Comparison of ENCODE assay signal across 16 cellular contexts in the genomic region with DNA sequence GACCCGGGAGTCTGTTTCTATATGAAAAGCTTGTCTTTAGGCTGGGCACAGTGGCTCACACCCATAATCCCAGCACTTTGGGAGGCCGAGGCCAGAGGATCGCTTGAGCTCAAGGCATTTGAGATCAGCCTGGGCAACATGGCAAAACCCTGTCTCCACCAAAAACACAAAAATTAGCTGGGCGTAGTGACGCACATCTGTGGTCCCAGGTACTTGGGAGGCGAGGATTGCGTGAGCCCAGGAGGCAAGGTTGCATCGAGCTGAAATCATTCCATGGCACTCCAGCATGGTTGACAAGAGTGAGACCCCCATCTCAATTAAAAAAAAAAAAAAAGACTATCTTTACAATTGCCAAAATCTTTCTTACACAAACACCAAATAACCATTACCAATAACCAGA. TPM values are rescaled to one million over a fixed set of nuclear protein-coding genes. Genes with fewer than 3 reads are reported as not detected.
DNase-seq lines count a peak whose midpoint lies in the region; ATAC-seq, FAIRE-seq and TF ChIP-seq lines count a peak whose summit lies in the region.
"Had no signal": no experiment of that assay in that cellular context is flagged by ENCODE, and none has a peak within 500 bp of the region (broad histone marks: within the 10 kb centered on the region; RNA-seq: fewer than 3 reads in every experiment).

No MANE protein-coding gene starts in this region.

- H3K27me3 ChIP-seq in mammary epithelial cell (ENCODE audit: insufficient read depth, low read length), result no peaks in the 10 kb centered on the region
- no peaks in the 10 kb centered on the region for H3K27me3 ChIP-seq in keratinocyte (ENCODE audit: control insufficient read depth, extremely low read depth, insufficient read depth, low read length)
- H3K27me3 ChIP-seq in mesendoderm (ENCODE audit: insufficient read depth, low read length, poor library complexity), result no peaks in the 10 kb centered on the region
- H3K27me3 ChIP-seq: esophagus muscularis mucosa had no signal

- WGBS in mammary epithelial cell (ENCODE audit: low coverage, missing lambda C conversion rate), result 96% methylated on average over 8 of the region's 8 CpGs
- WGBS in mesendoderm (ENCODE audit: extremely low coverage, insufficient coverage, low lambda C conversion rate), result no CpG with 5 or more reads among the region's 8 CpGs

- no peaks in the 10 kb centered on the region for H3K27me3 Mint-ChIP-seq in MCF 10A (ENCODE audit: insufficient read depth, unreplicated experiment)
- no peaks in the 10 kb centered on the region for H3K27me3 Mint-ChIP-seq in activated T-helper 1 cell treated with anti-CD3 and anti-CD28 coated beads, Interleukin-12 subunit alpha, Interleukin-12 subunit beta, Interleukin-2, Interleukin-4 antibody, amounts not matched to agents 30 ng/mL and 10 ng/mL and 1 ng/mL, durations not matched to agents 14 hours and 24 hours and 36 hours (ENCODE audit: insufficient read depth)

- H4K5ac ChIP-seq in mesendoderm (ENCODE audit: low read length), result no peak overlapping the region

- no peak overlapping the region for H3K4ac ChIP-seq in mesendoderm (ENCODE audit: low read depth, low read length)

- no peak overlapping the region for H2BK15ac ChIP-seq in mesendoderm (replicated peaks; ENCODE audit: low read depth)

- no peak overlapping the region for H3K9ac ChIP-seq in mammary epithelial cell (ENCODE audit: insufficient read depth, low read length)
- no peak overlapping the region for H3K9ac ChIP-seq in keratinocyte (ENCODE audit: control insufficient read depth, extremely low read depth, insufficient read depth, low read length)
- no peak overlapping the region for H3K9ac ChIP-seq in mesendoderm (ENCODE audit: low read length)

- no peak overlapping the region for H3K4me3 Mint-ChIP-seq in MCF 10A (ENCODE audit: unreplicated experiment)
- peak overlapping the region; percentile 48 for H3K4me3 Mint-ChIP-seq in activated T-helper 1 cell treated with anti-CD3 and anti-CD28 coated beads, Interleukin-12 subunit alpha, Interleukin-12 subunit beta, Interleukin-2, Interleukin-4 antibody, amounts not matched to agents 30 ng/mL and 10 ng/mL and 1 ng/mL, durations not matched to agents 14 hours and 24 hours and 36 hours

- no peaks in the 10 kb centered on the region for H3K9me1 ChIP-seq in keratinocyte (ENCODE audit: control insufficient read depth, extremely low read depth, insufficient read depth, low read length)

- no peak overlapping the region for H2AK5ac ChIP-seq in mesendoderm (ENCODE audit: low read length)

- in situ Hi-C loops in mammary epithelial cell (cut with MboI; ENCODE audit: low sequenced_read_pairs in 2 of 2) (no loop called here), G401 (cut with HindIII; ENCODE audit: low sequenced_read_pairs) (no loop called here)

- H3K4me3 ChIP-seq in mammary epithelial cell (replicated peaks in 1 of 3; ENCODE audit: insufficient read depth in 1 of 3, low read depth in 2 of 3, low read length in 3 of 3) (no peak overlapping the region), keratinocyte (ENCODE audit: control insufficient read depth in 2 of 3, extremely low read depth in 1 of 3, insufficient read depth in 2 of 3, low read depth in 1 of 3, low read length in 3 of 3) (no peak overlapping the region), mesendoderm (ENCODE audit: low read length) (no peak overlapping the region)
- H3K4me3 ChIP-seq: esophagus muscularis mucosa had no signal

- H3K9me3 Mint-ChIP-seq in MCF 10A (ENCODE audit: unreplicated experiment), result no peaks in the 10 kb centered on the region
- H3K9me3 Mint-ChIP-seq in activated T-helper 1 cell treated with anti-CD3 and anti-CD28 coated beads, Interleukin-12 subunit alpha, Interleukin-12 subunit beta, Interleukin-2, Interleukin-4 antibody, amounts not matched to agents 30 ng/mL and 10 ng/mL and 1 ng/mL, durations not matched to agents 14 hours and 24 hours and 36 hours, result no peaks in the 10 kb centered on the region

- H3K27ac ChIP-seq in mammary epithelial cell (ENCODE audit: insufficient read depth, low read depth, low read length) (peak overlapping the region; percentile 76), keratinocyte (ENCODE audit: control insufficient read depth, insufficient read depth, low read length) (peak overlapping the region; percentile 54), mesendoderm (ENCODE audit: low read depth, low read length) (no peak overlapping the region)
- H3K27ac ChIP-seq: esophagus muscularis mucosa had no signal

- no peak overlapping the region for H2AFZ ChIP-seq in mammary epithelial cell (ENCODE audit: low read depth, low read length)
- H2AFZ ChIP-seq in keratinocyte (ENCODE audit: control insufficient read depth, low read length), result no peak overlapping the region

- FAIRE-seq in keratinocyte (lab: Jason Lieb, UNC), result no peak

- no peaks in the 10 kb centered on the region for H3K79me1 ChIP-seq in mesendoderm (ENCODE audit: low read length)

- POLR2A ChIA-PET in MCF 10A (lab: Yijun Ruan, JAX), result interaction anchor here (0.7 to 9.8 kb wide), 7 partner anchors 11 to 1420 kb away, joined by 3 to 119 read pairs (median 3); partner anchors contain the start of genes CCT6B, LIG3, RFFL and ZNF830

- CTCF ChIA-PET in mammary epithelial cell (lab: Charles Lee; ENCODE audit: low non-redundant PET), result no interaction called here
- CTCF ChIA-PET in MCF 10A (lab: Yijun Ruan, JAX), result interaction anchor here (0.8 to 2.5 kb wide), 5 partner anchors 9 to 88 kb away, joined by 3 to 8 read pairs (median 4); partner anchors contain the start of gene RAD51D

- no peak overlapping the region for H3K18ac ChIP-seq in mesendoderm (ENCODE audit: low read length)

- H3K23ac ChIP-seq in mesendoderm (ENCODE audit: low read length), result no peak overlapping the region

- H2BK120ac ChIP-seq in mesendoderm (ENCODE audit: low read depth, low read length), result no peak overlapping the region

- DNase-seq in mammary epithelial cell, result no peak
- DNase-seq in MCF 10A (ENCODE audit: unreplicated experiment), result no peak
- DNase-seq in activated T-helper 1 cell treated with anti-CD3 and anti-CD28 coated beads, Interleukin-12 subunit alpha, Interleukin-12 subunit beta, Interleukin-2, Interleukin-4 antibody, amounts not matched to agents 30 ng/mL and 10 ng/mL and 1 ng/mL, durations not matched to agents 14 hours and 24 hours and 36 hours (ENCODE audit: low spot score), result no peak
- no peak for DNase-seq in keratinocyte (ENCODE audit: low read depth, low spot score)
- DNase-seq in activated CD4-positive, CD25-positive, alpha-beta regulatory T cell (lab: John Stamatoyannopoulos, UW), result no peak
- DNase-seq in mesendoderm, result no peak
- no peak for DNase-seq in G401 (ENCODE audit: low spot score)
- DNase-seq: activated CD4-positive, CD25-positive, alpha-beta regulatory T cell treated with anti-CD3 and anti-CD28 coated beads, Interleukin-2, amount 50 U/mL, for 72 hours; amniotic stem cell; NCI-H2081 treated with DMSO at 0.1 percent for 48 hours; NCI-H748 treated with DMSO at 0.1 percent for 48 hours had no signal

- dilution Hi-C loops in mammary epithelial cell (cut with HindIII; ENCODE audit: low sequenced_read_pairs), result no loop called here
- dilution Hi-C loops in keratinocyte (cut with MboI; ENCODE audit: extremely low pct_ligation_motif_present, low sequenced_read_pairs), result no loop called here

- no peak overlapping the region for H2BK5ac ChIP-seq in mesendoderm (ENCODE audit: low read length)

- no peak overlapping the region for H4K8ac ChIP-seq in mesendoderm (ENCODE audit: low read depth, low read length)

- H3K4me2 ChIP-seq in mammary epithelial cell (ENCODE audit: insufficient read depth, low read depth, low read length), result peak overlapping the region; percentile 29
- H3K4me2 ChIP-seq in keratinocyte (ENCODE audit: control insufficient read depth, extremely low read depth, insufficient read depth, low read depth, low read length), result peak overlapping the region; percentile 97
- no peak overlapping the region for H3K4me2 ChIP-seq in mesendoderm (ENCODE audit: low read length)

- H3K56ac ChIP-seq in mesendoderm (ENCODE audit: low read length), result no peak overlapping the region

- peaks cover 18% of the 10 kb centered on the region for H3K4me1 Mint-ChIP-seq in MCF 10A (ENCODE audit: insufficient read depth, unreplicated experiment)
- H3K4me1 Mint-ChIP-seq in activated T-helper 1 cell treated with anti-CD3 and anti-CD28 coated beads, Interleukin-12 subunit alpha, Interleukin-12 subunit beta, Interleukin-2, Interleukin-4 antibody, amounts not matched to agents 30 ng/mL and 10 ng/mL and 1 ng/mL, durations not matched to agents 14 hours and 24 hours and 36 hours (ENCODE audit: low read depth), result peaks cover 77% of the 10 kb centered on the region

- H3K4me1 ChIP-seq in mammary epithelial cell (ENCODE audit: insufficient read depth, low read length) (peaks cover 71% of the 10 kb centered on the region), keratinocyte (ENCODE audit: control insufficient read depth, extremely low read depth, insufficient read depth, low read length) (peaks cover 69% of the 10 kb centered on the region), mesendoderm (ENCODE audit: control insufficient read depth, low read depth, low read length) (peaks cover 11% of the 10 kb centered on the region)

- H3K9me3 ChIP-seq in mammary epithelial cell (replicated peaks; ENCODE audit: insufficient read depth, low read length) (no peaks in the 10 kb centered on the region), keratinocyte (ENCODE audit: control insufficient read depth, low read depth, low read length) (no peaks in the 10 kb centered on the region)
- H3K9me3 ChIP-seq: esophagus muscularis mucosa had no signal

- peaks cover 54% of the 10 kb centered on the region for H3K79me2 ChIP-seq in mammary epithelial cell (ENCODE audit: insufficient read depth, low read length)
- peaks cover 42% of the 10 kb centered on the region for H3K79me2 ChIP-seq in keratinocyte (ENCODE audit: control insufficient read depth, insufficient read depth, low read length)
- no peaks in the 10 kb centered on the region for H3K79me2 ChIP-seq in mesendoderm (ENCODE audit: control insufficient read depth, insufficient read depth, low read length)

- no peaks in the 10 kb centered on the region for H3K36me3 ChIP-seq in mammary epithelial cell (ENCODE audit: insufficient read depth, low read length)
- no peaks in the 10 kb centered on the region for H3K36me3 ChIP-seq in keratinocyte (ENCODE audit: control insufficient read depth in 2 of 2, extremely low read depth in 1 of 2, insufficient read depth in 2 of 2, low read length in 2 of 2)
- H3K36me3 ChIP-seq in mesendoderm (ENCODE audit: control insufficient read depth, insufficient read depth, low read length), result no peaks in the 10 kb centered on the region
- H3K36me3 ChIP-seq: esophagus muscularis mucosa had no signal

- no peak for TF ChIP-seq CTCF in mammary epithelial cell (conservative IDR thresholded peaks at IDR 0.05 in 1 of 2, IDR thresholded peaks at IDR 0.05 in 1 of 2; ENCODE audit: extremely low read depth in 1 of 2, insufficient read depth in 1 of 2, low read depth in 1 of 2, low read length in 2 of 2)
- TF ChIP-seq CTCF in MCF 10A (IDR thresholded peaks at IDR 0.05; ENCODE audit: unreplicated experiment), result no peak
- no peak for TF ChIP-seq CTCF in keratinocyte (optimal IDR thresholded peaks at IDR 0.05 in 1 of 3, IDR thresholded peaks at IDR 0.05 in 1 of 3, conservative IDR thresholded peaks at IDR 0.05 in 1 of 3; ENCODE audit: extremely low read depth in 1 of 3, insufficient read depth in 2 of 3, low read length in 3 of 3)

- ATAC-seq in GM19023 (IDR thresholded peaks at IDR 0.05; ENCODE audit: unreplicated experiment), result no peak

- intact Hi-C loops in mammary epithelial cell (cut with micrococcal nuclease), result loop anchor here (10.0 kb wide), 1 partner anchor 159 kb away; the partner anchor contains the start of gene SLFN5
- intact Hi-C loops in MCF 10A (cut with micrococcal nuclease), result loop anchor here (5.0 kb wide), 2 partner anchors 64 to 104 kb away; partner anchors contain the start of gene LIG3
- intact Hi-C loops in activated T-helper 1 cell treated with anti-CD3 and anti-CD28 coated beads, Interleukin-12 subunit alpha, Interleukin-12 subunit beta, Interleukin-2, Interleukin-4 antibody, amounts not matched to agents 30 ng/mL and 10 ng/mL and 1 ng/mL, durations not matched to agents 14 hours and 24 hours and 36 hours (cut with micrococcal nuclease), result no loop called here

- BruUV-seq in mammary epithelial cell (replicated peaks; lab: Mats Ljungman, UMichigan) (no TSS peak), MCF 10A (replicated peaks; lab: Mats Ljungman, UMichigan) (no TSS peak)

- H3K36me3 Mint-ChIP-seq in MCF 10A (ENCODE audit: insufficient read depth, unreplicated experiment), result no peaks in the 10 kb centered on the region
- peaks cover 10% of the 10 kb centered on the region for H3K36me3 Mint-ChIP-seq in activated T-helper 1 cell treated with anti-CD3 and anti-CD28 coated beads, Interleukin-12 subunit alpha, Interleukin-12 subunit beta, Interleukin-2, Interleukin-4 antibody, amounts not matched to agents 30 ng/mL and 10 ng/mL and 1 ng/mL, durations not matched to agents 14 hours and 24 hours and 36 hours (ENCODE audit: low read depth)

- H3K27ac Mint-ChIP-seq in MCF 10A (ENCODE audit: low read depth, unreplicated experiment), result no peak overlapping the region
- H3K27ac Mint-ChIP-seq in activated T-helper 1 cell treated with anti-CD3 and anti-CD28 coated beads, Interleukin-12 subunit alpha, Interleukin-12 subunit beta, Interleukin-2, Interleukin-4 antibody, amounts not matched to agents 30 ng/mL and 10 ng/mL and 1 ng/mL, durations not matched to agents 14 hours and 24 hours and 36 hours, result peak overlapping the region; percentile 40

- H4K20me1 ChIP-seq in mammary epithelial cell (ENCODE audit: insufficient read depth, low read length), result no peaks in the 10 kb centered on the region
- H4K20me1 ChIP-seq in keratinocyte (ENCODE audit: control insufficient read depth, extremely low read depth, insufficient read depth, low read length), result no peaks in the 10 kb centered on the region

RNA-seq across cellular contexts. Expression of gene RFFL, which starts 22.7 kb away (rescaled TPM):
- 10 to 100 TPM; 15.7 to 30.2 TPM for total RNA-seq in mammary epithelial cell
- polyA plus RNA-seq in mammary epithelial cell, result 15.3 TPM
- 42.9 TPM for polyA minus RNA-seq in mammary epithelial cell
- 22.0 and 22.6 TPM in 2 replicates for total RNA-seq in MCF 10A (2022)
- total RNA-seq in activated T-helper 1 cell treated with anti-CD3 and anti-CD28 coated beads, Interleukin-12 subunit alpha, Interleukin-12 subunit beta, Interleukin-2, Interleukin-4 antibody, amounts not matched to agents 30 ng/mL and 10 ng/mL and 1 ng/mL, durations not matched to agents 14 hours and 24 hours and 36 hours, result 28.1 and 28.2 TPM in 2 replicates
- 10.7 to 17.0 TPM (median 13.5 TPM) in 3 replicates for polyA plus RNA-seq in keratinocyte
- polyA plus RNA-seq in keratinocyte (2011; ENCODE audit: low read depth), result 5.3 TPM
- 10.4 and 13.6 TPM in 2 replicates for polyA plus RNA-seq in keratinocyte (2011; cell fraction: cytosol; rRNA removed)
- polyA plus RNA-seq in keratinocyte (2011; cell fraction: nucleus; rRNA removed), result 13.0 and 13.4 TPM in 2 replicates
- 8.8 and 13.2 TPM in 2 replicates for polyA plus RNA-seq in keratinocyte (2012; ENCODE audit: low replicate concordance)
- 43.7 to 112 TPM (median 46.5 TPM) in 3 replicates for polyA minus RNA-seq in keratinocyte
- 26.7 TPM for polyA minus RNA-seq in keratinocyte (2011; cell fraction: cytosol; rRNA and poly(A)+ RNA removed)
- polyA minus RNA-seq in keratinocyte (2011; cell fraction: nucleus; rRNA and poly(A)+ RNA removed), result 9.3 and 17.8 TPM in 2 replicates
- 10.7 TPM for polyA plus RNA-seq in mesendoderm (2013, experiment 1 of 2)
- 10.8 TPM for polyA plus RNA-seq in mesendoderm (2013, experiment 2 of 2)
- 6.5 and 13.0 TPM in 2 replicates for total RNA-seq in G401 (2014; rRNA removed; shearing (Covaris generic))

RNA-seq across cellular contexts. Expression of gene RAD51D, which starts 33.5 kb away (rescaled TPM):
- total RNA-seq in mammary epithelial cell, result 10 to 100 TPM in 1 of 2 donors, 1 to 10 TPM in 1; 8.5 to 15.0 TPM
- polyA plus RNA-seq in mammary epithelial cell, result 9.9 TPM
- polyA minus RNA-seq in mammary epithelial cell, result 0.88 TPM
- total RNA-seq in MCF 10A (2022), result 9.6 and 13.0 TPM in 2 replicates
- 29.8 and 34.9 TPM in 2 replicates for total RNA-seq in activated T-helper 1 cell treated with anti-CD3 and anti-CD28 coated beads, Interleukin-12 subunit alpha, Interleukin-12 subunit beta, Interleukin-2, Interleukin-4 antibody, amounts not matched to agents 30 ng/mL and 10 ng/mL and 1 ng/mL, durations not matched to agents 14 hours and 24 hours and 36 hours
- polyA plus RNA-seq in keratinocyte, result 2.7 to 8.2 TPM (median 4.9 TPM) in 3 replicates
- polyA plus RNA-seq in keratinocyte (2011; ENCODE audit: low read depth), result 0.51 TPM
- polyA plus RNA-seq in keratinocyte (2011; cell fraction: cytosol; rRNA removed), result 2.4 and 2.6 TPM in 2 replicates
- 4.4 and 5.6 TPM in 2 replicates for polyA plus RNA-seq in keratinocyte (2011; cell fraction: nucleus; rRNA removed)
- polyA plus RNA-seq in keratinocyte (2012; ENCODE audit: low replicate concordance), result 0.86 and 5.6 TPM in 2 replicates
- polyA minus RNA-seq in keratinocyte, result 3.8 to 4.9 TPM (median 4.4 TPM) in 3 replicates
- 3.8 TPM for polyA minus RNA-seq in keratinocyte (2011; cell fraction: cytosol; rRNA and poly(A)+ RNA removed)
- 2.1 and 3.2 TPM in 2 replicates for polyA minus RNA-seq in keratinocyte (2011; cell fraction: nucleus; rRNA and poly(A)+ RNA removed)
- polyA plus RNA-seq in mesendoderm (2013, experiment 1 of 2), result 7.3 TPM
- polyA plus RNA-seq in mesendoderm (2013, experiment 2 of 2), result 7.3 TPM
- 8.1 and 12.9 TPM in 2 replicates for total RNA-seq in G401 (2014; rRNA removed; shearing (Covaris generic))

RNA-seq across cellular contexts. Expression of gene FNDC8, which starts 35.3 kb away (rescaled TPM):
- total RNA-seq in mammary epithelial cell, result not detected
- polyA plus RNA-seq in mammary epithelial cell, result not detected
- polyA minus RNA-seq in mammary epithelial cell, result not detected
- total RNA-seq in MCF 10A (2022), result not detected in 2 replicates
- not detected in 2 replicates for total RNA-seq in activated T-helper 1 cell treated with anti-CD3 and anti-CD28 coated beads, Interleukin-12 subunit alpha, Interleukin-12 subunit beta, Interleukin-2, Interleukin-4 antibody, amounts not matched to agents 30 ng/mL and 10 ng/mL and 1 ng/mL, durations not matched to agents 14 hours and 24 hours and 36 hours
- not detected in 3 replicates for polyA plus RNA-seq in keratinocyte
- polyA plus RNA-seq in keratinocyte (2011; ENCODE audit: low read depth), result not detected
- not detected in 2 replicates for polyA plus RNA-seq in keratinocyte (2011; cell fraction: cytosol; rRNA removed)
- polyA plus RNA-seq in keratinocyte (2011; cell fraction: nucleus; rRNA removed), result not detected in 2 replicates
- polyA plus RNA-seq in keratinocyte (2012; ENCODE audit: low replicate concordance), result 0.11 TPM in 1 of 2 replicates, not detected in the other
- polyA minus RNA-seq in keratinocyte, result not detected in 3 replicates
- polyA minus RNA-seq in keratinocyte (2011; cell fraction: cytosol; rRNA and poly(A)+ RNA removed), result not detected
- polyA minus RNA-seq in keratinocyte (2011; cell fraction: nucleus; rRNA and poly(A)+ RNA removed), result not detected in 2 replicates
- polyA plus RNA-seq in mesendoderm (2013, experiment 1 of 2), result 0.03 TPM
- polyA plus RNA-seq in mesendoderm (2013, experiment 2 of 2), result not detected
- total RNA-seq in G401 (2014; rRNA removed; shearing (Covaris generic)), result not detected in 2 replicates
- total RNA-seq: esophagus muscularis mucosa, myocyte, pulmonary artery endothelial cell, RPMI7951 had no signal

RNA-seq across cellular contexts. Expression of gene NLE1, which starts 55.9 kb away (rescaled TPM):
- total RNA-seq in mammary epithelial cell (10 to 100 TPM; 22.2 to 27.4 TPM), MCF 10A (2022) (24.3 and 36.2 TPM in 2 replicates)
- polyA plus RNA-seq in mammary epithelial cell (23.2 TPM), keratinocyte (13.5 to 18.6 TPM (median 16.0 TPM) in 3 replicates)
- polyA minus RNA-seq in mammary epithelial cell (17.1 TPM), keratinocyte (15.4 to 28.5 TPM (median 18.9 TPM) in 3 replicates)
- 51.1 and 54.4 TPM in 2 replicates for total RNA-seq in activated T-helper 1 cell treated with anti-CD3 and anti-CD28 coated beads, Interleukin-12 subunit alpha, Interleukin-12 subunit beta, Interleukin-2, Interleukin-4 antibody, amounts not matched to agents 30 ng/mL and 10 ng/mL and 1 ng/mL, durations not matched to agents 14 hours and 24 hours and 36 hours
- polyA plus RNA-seq in keratinocyte (2011; ENCODE audit: low read depth), result 3.7 TPM
- polyA plus RNA-seq in keratinocyte (2011; cell fraction: cytosol; rRNA removed), result 11.1 and 15.0 TPM in 2 replicates
- 16.8 and 17.2 TPM in 2 replicates for polyA plus RNA-seq in keratinocyte (2011; cell fraction: nucleus; rRNA removed)
- polyA plus RNA-seq in keratinocyte (2012; ENCODE audit: low replicate concordance), result 9.8 and 19.7 TPM in 2 replicates
- 35.7 TPM for polyA minus RNA-seq in keratinocyte (2011; cell fraction: cytosol; rRNA and poly(A)+ RNA removed)
- polyA minus RNA-seq in keratinocyte (2011; cell fraction: nucleus; rRNA and poly(A)+ RNA removed), result 7.5 and 12.3 TPM in 2 replicates
- 25.7 TPM for polyA plus RNA-seq in mesendoderm (2013, experiment 1 of 2)
- polyA plus RNA-seq in mesendoderm (2013, experiment 2 of 2), result 25.8 TPM
- 29.0 and 29.7 TPM in 2 replicates for total RNA-seq in G401 (2014; rRNA removed; shearing (Covaris generic))
